In the genomic region with DNA sequence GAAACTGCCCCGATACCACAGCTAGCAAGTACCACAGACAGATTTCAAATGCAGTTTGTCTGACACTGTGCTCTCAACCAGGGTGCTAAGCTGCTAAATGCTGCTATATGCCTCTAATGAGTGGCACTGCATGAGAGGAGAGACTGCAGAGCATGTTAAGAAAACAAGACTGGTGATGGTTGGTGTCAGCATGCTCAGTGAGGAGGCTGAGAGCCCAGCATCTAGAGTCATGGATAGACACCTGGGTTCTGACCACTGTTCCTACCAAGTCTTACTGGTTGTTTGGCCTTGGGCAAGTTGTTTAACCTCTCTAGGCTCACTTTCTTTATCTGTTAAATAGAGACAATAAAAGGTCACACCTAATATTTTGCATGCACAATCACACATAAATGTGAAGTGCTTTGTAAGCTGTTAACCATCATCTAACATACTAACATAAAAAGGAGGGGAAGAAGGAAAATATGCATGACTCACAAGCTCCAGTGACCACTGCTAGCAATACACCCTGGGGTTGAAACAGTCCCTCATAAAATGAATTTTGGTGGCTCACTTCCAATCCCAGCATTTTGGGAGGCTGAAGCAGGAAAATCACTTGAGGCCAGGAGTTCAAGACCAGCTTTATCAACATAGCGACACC, we compare ENCODE assay signal across 19 cellular contexts. TPM values are rescaled to one million over a fixed set of nuclear protein-coding genes. Genes with fewer than 3 reads are reported as not detected.
DNase-seq lines count a peak whose midpoint lies in the region; ATAC-seq, FAIRE-seq and TF ChIP-seq lines count a peak whose summit lies in the region.
"Had no signal": no experiment of that assay in that cellular context is flagged by ENCODE, and none has a peak within 500 bp of the region (broad histone marks: within the 10 kb centered on the region; RNA-seq: fewer than 3 reads in every experiment).

No MANE protein-coding gene starts in this region.

- H3K4me1 Mint-ChIP-seq in glutamatergic neuron (ENCODE audit: low read depth, unreplicated experiment) = no peaks in the 10 kb centered on the region
- H3K4me1 Mint-ChIP-seq: activated CD4-positive, alpha-beta T cell treated with anti-CD3 and anti-CD28 coated beads for 36 hours had no signal

- DNase-seq in AG04449 (ENCODE audit: low read depth, low spot score) (peak; percentile 34), HTR-8/SVneo (ENCODE audit: insufficient read length, low spot score) (peak; percentile 43), cardiac fibroblast (ENCODE audit: low read depth in 2 of 2) (peak; percentile 57 to 66), left lung (no peak), glutamatergic neuron (no peak), nucleus accumbens (lab: John Stamatoyannopoulos, UW) (no peak)
- DNase-seq: activated CD4-positive, alpha-beta T cell treated with anti-CD3 and anti-CD28 coated beads for 36 hours; activated T-cell treated with anti-CD3 and anti-CD28 coated beads, Interleukin-2, amount 50 U/mL, for 1 hour; amygdala; DMS53; effector memory CD4-positive, alpha-beta T cell; MV-4-11; occipital lobe; upper lobe of left lung had no signal

- no peaks in the 10 kb centered on the region for H3K4me1 ChIP-seq in left lung
- H3K4me1 ChIP-seq: upper lobe of left lung had no signal

- H3K36me3 Mint-ChIP-seq in glutamatergic neuron (ENCODE audit: unreplicated experiment) = no peaks in the 10 kb centered on the region

- H3K36me3 ChIP-seq in left lung = no peaks in the 10 kb centered on the region
- H3K36me3 ChIP-seq: upper lobe of left lung had no signal

- POLR2A ChIA-PET in AG04449 (lab: Yijun Ruan, JAX) = no interaction called here

- H3K4me3 Mint-ChIP-seq in glutamatergic neuron (ENCODE audit: unreplicated experiment) = no peak overlapping the region
- H3K4me3 Mint-ChIP-seq: activated CD4-positive, alpha-beta T cell treated with anti-CD3 and anti-CD28 coated beads for 36 hours; T-helper 1 cell treated with Interleukin-12 subunit alpha and Interleukin-12 subunit beta and Interleukin-4 antibody, amounts not matched to agents 30 μg/mL and 1 μg/mL, for 36 hours had no signal

- H3K27ac Mint-ChIP-seq in glutamatergic neuron (ENCODE audit: unreplicated experiment) = no peak overlapping the region
- H3K27ac Mint-ChIP-seq: activated CD4-positive, alpha-beta T cell treated with anti-CD3 and anti-CD28 coated beads for 36 hours; T-helper 1 cell treated with Interleukin-12 subunit alpha and Interleukin-12 subunit beta and Interleukin-4 antibody, amounts not matched to agents 30 μg/mL and 1 μg/mL, for 36 hours had no signal

- no peaks in the 10 kb centered on the region for H3K9me3 ChIP-seq in left lung
- H3K9me3 ChIP-seq: upper lobe of left lung had no signal

- H3K27me3 Mint-ChIP-seq in glutamatergic neuron (ENCODE audit: unreplicated experiment) = no peaks in the 10 kb centered on the region
- H3K27me3 Mint-ChIP-seq: activated CD4-positive, alpha-beta T cell treated with anti-CD3 and anti-CD28 coated beads for 36 hours had no signal

- TF ChIP-seq CTCF in AG04449 (IDR thresholded peaks at IDR 0.05; ENCODE audit: insufficient read depth, low read length, missing control alignments) (no peak), cardiac fibroblast (IDR thresholded peaks at IDR 0.05; ENCODE audit: low read depth, low read length) (no peak), left lung (IDR thresholded peaks at IDR 0.05) (no peak), glutamatergic neuron (IDR thresholded peaks at IDR 0.05; ENCODE audit: partially characterized antibody, unreplicated experiment) (no peak)

- no peak overlapping the region for H3K27ac ChIP-seq in left lung
- H3K27ac ChIP-seq: hepatocyte, upper lobe of left lung had no signal

- intact Hi-C loops in left lung (cut with DNase I) = no loop called here

- H3K4me3 ChIP-seq in AG04449 (ENCODE audit: low read depth, low read length) = no peak overlapping the region
- no peak overlapping the region for H3K4me3 ChIP-seq in cardiac fibroblast (replicated peaks in 1 of 2; ENCODE audit: low read depth in 2 of 2, low read length in 2 of 2)
- no peak overlapping the region for H3K4me3 ChIP-seq in left lung
- H3K4me3 ChIP-seq: hepatocyte, lung, upper lobe of left lung had no signal

- CTCF ChIA-PET in AG04449 (lab: Yijun Ruan, JAX) = no interaction called here

- FAIRE-seq in HTR-8/SVneo (lab: Jason Lieb, UNC) = peak; percentile 71

- H3K9me3 Mint-ChIP-seq in glutamatergic neuron (ENCODE audit: unreplicated experiment) = peaks cover 2% of the 10 kb centered on the region
- H3K9me3 Mint-ChIP-seq: T-helper 1 cell treated with Interleukin-12 subunit alpha and Interleukin-12 subunit beta and Interleukin-4 antibody, amounts not matched to agents 30 μg/mL and 1 μg/mL, for 36 hours had no signal

- no peaks in the 10 kb centered on the region for H3K27me3 ChIP-seq in left lung
- H3K27me3 ChIP-seq: hepatocyte, upper lobe of left lung had no signal

- ATAC-seq in left lung = peak; percentile 25
- ATAC-seq in GM21717 (IDR thresholded peaks at IDR 0.05; ENCODE audit: unreplicated experiment) = no peak
- no peak for ATAC-seq in HG03457 (IDR thresholded peaks at IDR 0.05; ENCODE audit: unreplicated experiment)
- ATAC-seq: activated CD4-positive, alpha-beta T cell treated with anti-CD3 and anti-CD28 coated beads for 36 hours had no signal

RNA-seq across cellular contexts. Expression of a gene that starts 20.7 kb away (rescaled TPM):
- 10 to 100 TPM; 50.1 to 59.8 TPM for total RNA-seq in left lung
- 9.7 TPM for total RNA-seq in glutamatergic neuron (ENCODE audit: unreplicated experiment)
- total RNA-seq: activated CD4-positive, alpha-beta T cell treated with anti-CD3 and anti-CD28 coated beads for 36 hours had no signal

Comparison
In these comparisons a context has a peak if more than half of its experiments do, and no peak if none do; other contexts are left out.
1. DNase-seq: peak in AG04449 (single experiment), HTR-8/SVneo (single experiment) and cardiac fibroblast (2 of 2); none in left lung (0 of 2), glutamatergic neuron (single experiment) and nucleus accumbens (0 of 56).